2 cellular contexts compared by ENCODE assay signal in the genomic region with DNA sequence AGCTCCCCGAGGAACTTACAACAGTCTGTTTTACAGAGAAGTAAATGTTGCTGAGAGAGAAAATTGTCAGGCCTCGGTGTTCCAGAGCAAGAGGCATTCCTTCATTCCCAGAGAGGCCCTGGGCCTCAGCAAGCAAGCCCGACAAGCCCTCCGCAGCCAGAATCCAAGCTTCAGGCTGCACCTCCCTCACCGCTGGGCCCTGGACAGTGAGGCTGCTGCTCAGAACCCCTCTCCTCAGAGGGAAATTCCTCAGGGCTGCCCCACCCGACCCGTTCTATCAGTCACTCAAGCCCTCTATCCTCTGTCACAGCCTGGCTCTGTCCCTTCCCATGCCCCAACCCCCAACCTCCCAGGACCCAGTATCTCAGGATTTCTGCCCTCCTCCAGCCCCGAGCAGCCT.
TF ChIP-seq lines count a peak whose summit lies in the region.

No MANE protein-coding gene starts in this region.

TF ChIP-seq in SK-N-SH, 30 proteins besides CTCF, POLR2A, EP300 and RAD21 (continued from another document):
- TF ChIP-seq, protein P1, sequence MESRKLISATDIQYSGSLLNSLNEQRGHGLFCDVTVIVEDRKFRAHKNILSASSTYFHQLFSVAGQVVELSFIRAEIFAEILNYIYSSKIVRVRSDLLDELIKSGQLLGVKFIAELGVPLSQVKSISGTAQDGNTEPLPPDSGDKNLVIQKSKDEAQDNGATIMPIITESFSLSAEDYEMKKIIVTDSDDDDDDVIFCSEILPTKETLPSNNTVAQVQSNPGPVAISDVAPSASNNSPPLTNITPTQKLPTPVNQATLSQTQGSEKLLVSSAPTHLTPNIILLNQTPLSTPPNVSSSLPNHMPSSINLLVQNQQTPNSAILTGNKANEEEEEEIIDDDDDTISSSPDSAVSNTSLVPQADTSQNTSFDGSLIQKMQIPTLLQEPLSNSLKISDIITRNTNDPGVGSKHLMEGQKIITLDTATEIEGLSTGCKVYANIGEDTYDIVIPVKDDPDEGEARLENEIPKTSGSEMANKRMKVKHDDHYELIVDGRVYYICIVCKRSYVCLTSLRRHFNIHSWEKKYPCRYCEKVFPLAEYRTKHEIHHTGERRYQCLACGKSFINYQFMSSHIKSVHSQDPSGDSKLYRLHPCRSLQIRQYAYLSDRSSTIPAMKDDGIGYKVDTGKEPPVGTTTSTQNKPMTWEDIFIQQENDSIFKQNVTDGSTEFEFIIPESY (IDR thresholded peaks at IDR 0.05; ENCODE audit: borderline replicate concordance, low read depth): no peak
- TF ChIP-seq, protein P2, sequence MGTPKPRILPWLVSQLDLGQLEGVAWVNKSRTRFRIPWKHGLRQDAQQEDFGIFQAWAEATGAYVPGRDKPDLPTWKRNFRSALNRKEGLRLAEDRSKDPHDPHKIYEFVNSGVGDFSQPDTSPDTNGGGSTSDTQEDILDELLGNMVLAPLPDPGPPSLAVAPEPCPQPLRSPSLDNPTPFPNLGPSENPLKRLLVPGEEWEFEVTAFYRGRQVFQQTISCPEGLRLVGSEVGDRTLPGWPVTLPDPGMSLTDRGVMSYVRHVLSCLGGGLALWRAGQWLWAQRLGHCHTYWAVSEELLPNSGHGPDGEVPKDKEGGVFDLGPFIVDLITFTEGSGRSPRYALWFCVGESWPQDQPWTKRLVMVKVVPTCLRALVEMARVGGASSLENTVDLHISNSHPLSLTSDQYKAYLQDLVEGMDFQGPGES (IDR thresholded peaks at IDR 0.05; ENCODE audit: low read depth, low read length): no peak
- TF ChIP-seq RCOR1 (IDR thresholded peaks at IDR 0.05; ENCODE audit: low read length) (no peak), MXI1 (IDR thresholded peaks at IDR 0.05; ENCODE audit: low read depth, low read length) (no peak), SIN3A (IDR thresholded peaks at IDR 0.05; ENCODE audit: borderline replicate concordance, low read depth, low read length) (no peak), GATA2 (CRISPR knock-in tag; IDR thresholded peaks at IDR 0.05) (no peak), CHD2 (IDR thresholded peaks at IDR 0.05; ENCODE audit: low read length, partially characterized antibody) (no peak), TEAD4 (IDR thresholded peaks at IDR 0.05; ENCODE audit: borderline replicate concordance, insufficient read depth) (no peak), JUND (IDR thresholded peaks at IDR 0.05) (no peak)
- TF ChIP-seq, protein P3, sequence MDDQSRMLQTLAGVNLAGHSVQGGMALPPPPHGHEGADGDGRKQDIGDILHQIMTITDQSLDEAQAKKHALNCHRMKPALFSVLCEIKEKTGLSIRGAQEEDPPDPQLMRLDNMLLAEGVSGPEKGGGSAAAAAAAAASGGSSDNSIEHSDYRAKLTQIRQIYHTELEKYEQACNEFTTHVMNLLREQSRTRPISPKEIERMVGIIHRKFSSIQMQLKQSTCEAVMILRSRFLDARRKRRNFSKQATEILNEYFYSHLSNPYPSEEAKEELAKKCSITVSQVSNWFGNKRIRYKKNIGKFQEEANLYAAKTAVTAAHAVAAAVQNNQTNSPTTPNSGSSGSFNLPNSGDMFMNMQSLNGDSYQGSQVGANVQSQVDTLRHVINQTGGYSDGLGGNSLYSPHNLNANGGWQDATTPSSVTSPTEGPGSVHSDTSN (IDR thresholded peaks at IDR 0.05): no peak

TF ChIP-seq in SK-N-SH treated with all-trans-retinoic acid at 6 μM for 48 hours, 23 proteins besides CTCF, POLR2A, EP300 and RAD21 (continued from another document):
- TF ChIP-seq, protein P4, sequence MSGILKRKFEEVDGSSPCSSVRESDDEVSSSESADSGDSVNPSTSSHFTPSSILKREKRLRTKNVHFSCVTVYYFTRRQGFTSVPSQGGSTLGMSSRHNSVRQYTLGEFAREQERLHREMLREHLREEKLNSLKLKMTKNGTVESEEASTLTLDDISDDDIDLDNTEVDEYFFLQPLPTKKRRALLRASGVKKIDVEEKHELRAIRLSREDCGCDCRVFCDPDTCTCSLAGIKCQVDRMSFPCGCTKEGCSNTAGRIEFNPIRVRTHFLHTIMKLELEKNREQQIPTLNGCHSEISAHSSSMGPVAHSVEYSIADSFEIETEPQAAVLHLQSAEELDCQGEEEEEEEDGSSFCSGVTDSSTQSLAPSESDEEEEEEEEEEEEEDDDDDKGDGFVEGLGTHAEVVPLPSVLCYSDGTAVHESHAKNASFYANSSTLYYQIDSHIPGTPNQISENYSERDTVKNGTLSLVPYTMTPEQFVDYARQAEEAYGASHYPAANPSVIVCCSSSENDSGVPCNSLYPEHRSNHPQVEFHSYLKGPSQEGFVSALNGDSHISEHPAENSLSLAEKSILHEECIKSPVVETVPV (CRISPR knock-in tag; IDR thresholded peaks at IDR 0.05): no peak
- TF ChIP-seq ZNF70 (CRISPR knock-in tag; IDR thresholded peaks at IDR 0.05) (no peak), OSR1 (CRISPR knock-in tag; IDR thresholded peaks at IDR 0.05) (no peak), CSDC2 (CRISPR knock-in tag; IDR thresholded peaks at IDR 0.05) (no peak), SNAI2 (CRISPR knock-in tag; IDR thresholded peaks at IDR 0.05) (no peak), ZC3H10 (CRISPR knock-in tag; IDR thresholded peaks at IDR 0.05) (no peak), ESRRG (CRISPR knock-in tag; IDR thresholded peaks at IDR 0.05) (no peak)
- TF ChIP-seq, protein P5, sequence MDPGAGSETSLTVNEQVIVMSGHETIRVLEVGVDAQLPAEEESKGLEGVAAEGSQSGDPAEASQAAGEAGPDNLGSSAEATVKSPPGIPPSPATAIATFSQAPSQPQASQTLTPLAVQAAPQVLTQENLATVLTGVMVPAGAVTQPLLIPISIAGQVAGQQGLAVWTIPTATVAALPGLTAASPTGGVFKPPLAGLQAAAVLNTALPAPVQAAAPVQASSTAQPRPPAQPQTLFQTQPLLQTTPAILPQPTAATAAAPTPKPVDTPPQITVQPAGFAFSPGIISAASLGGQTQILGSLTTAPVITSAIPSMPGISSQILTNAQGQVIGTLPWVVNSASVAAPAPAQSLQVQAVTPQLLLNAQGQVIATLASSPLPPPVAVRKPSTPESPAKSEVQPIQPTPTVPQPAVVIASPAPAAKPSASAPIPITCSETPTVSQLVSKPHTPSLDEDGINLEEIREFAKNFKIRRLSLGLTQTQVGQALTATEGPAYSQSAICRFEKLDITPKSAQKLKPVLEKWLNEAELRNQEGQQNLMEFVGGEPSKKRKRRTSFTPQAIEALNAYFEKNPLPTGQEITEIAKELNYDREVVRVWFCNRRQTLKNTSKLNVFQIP (CRISPR knock-in tag; IDR thresholded peaks at IDR 0.05; ENCODE audit: borderline replicate concordance, low read depth): no peak
